In genomic region chr7:116673504-116673865, GRCh38 we compare ENCODE assay signal across 12 cellular contexts. TPM values are rescaled to one million over a fixed set of nuclear protein-coding genes. Genes with fewer than 3 reads are reported as not detected.
DNase-seq lines count a peak whose midpoint lies in the region; ATAC-seq and TF ChIP-seq lines count a peak whose summit lies in the region.
"Had no signal": no experiment of that assay in that cellular context is flagged by ENCODE, and none has a peak within 500 bp of the region (broad histone marks: within the 10 kb centered on the region; RNA-seq: fewer than 3 reads in every experiment).

No MANE protein-coding gene starts in this region.

- DNase-seq in DMS79 treated with DMSO at 0.1 percent for 48 hours (lab: John Stamatoyannopoulos, UW) (peak; percentile 53), DMS79 (lab: John Stamatoyannopoulos, UW) (no peak), astrocyte of the cerebellum (ENCODE audit: low read depth) (no peak), substantia nigra (lab: John Stamatoyannopoulos, UW) (no peak), posterior vena cava (ENCODE audit: low spot score) (no peak), SW 1271 (lab: John Stamatoyannopoulos, UW) (no peak)
- DNase-seq in activated CD8-positive, alpha-beta T cell treated with anti-CD3 and anti-CD28 coated beads, Interleukin-2, amount 10 ng/mL, durations not matched to agents 7 days and 5 days: no peak
- DNase-seq: activated gamma-delta T cell treated with Interleukin-2 at 50 U/mL for 16 hours, EL, immature natural killer cell had no signal

- H3K9ac ChIP-seq in iPS-20b (ENCODE audit: low read depth, low read length): no peak overlapping the region

- in situ Hi-C loops in astrocyte of the cerebellum (cut with HindIII; ENCODE audit: low sequenced_read_pairs): no loop called here

- CTCF ChIA-PET in activated CD8-positive, alpha-beta T cell treated with anti-CD3 and anti-CD28 coated beads, Interleukin-2, amount 10 ng/mL, durations not matched to agents 7 days and 5 days (lab: Charles Lee): no interaction called here

- H3K4me3 Mint-ChIP-seq in activated CD8-positive, alpha-beta T cell treated with anti-CD3 and anti-CD28 coated beads, Interleukin-2, amount 10 ng/mL, durations not matched to agents 7 days and 5 days: no peak overlapping the region

- ATAC-seq in activated CD8-positive, alpha-beta T cell treated with anti-CD3 and anti-CD28 coated beads, Interleukin-2, amount 10 ng/mL, durations not matched to agents 7 days and 5 days: no peak
- ATAC-seq: activated CD4-positive, CD25-positive, alpha-beta regulatory T cell treated with anti-CD3 and anti-CD28 coated beads, Interleukin-2, amount 50 U/mL, for 24 hours had no signal

- H3K9me3 ChIP-seq in iPS-20b (ENCODE audit: insufficient read depth, low read depth, low read length): no peaks in the 10 kb centered on the region

- H3K4me1 Mint-ChIP-seq in activated CD8-positive, alpha-beta T cell treated with anti-CD3 and anti-CD28 coated beads, Interleukin-2, amount 10 ng/mL, durations not matched to agents 7 days and 5 days (ENCODE audit: low read depth): peaks cover 7% of the 10 kb centered on the region

- H3K9me3 Mint-ChIP-seq in activated CD8-positive, alpha-beta T cell treated with anti-CD3 and anti-CD28 coated beads, Interleukin-2, amount 10 ng/mL, durations not matched to agents 7 days and 5 days (ENCODE audit: insufficient read depth): no peaks in the 10 kb centered on the region

- intact Hi-C loops in posterior vena cava (cut with DNase I): loop anchor here (10.0 kb wide), 1 partner anchor 131 kb away; no protein-coding TSS in a partner anchor

- no peak overlapping the region for H3K27ac ChIP-seq in iPS-20b (ENCODE audit: low read length)
- H3K27ac ChIP-seq in substantia nigra (ENCODE audit: low read depth, low read length, poor library complexity, severe bottlenecking): peak overlapping the region; percentile 16

- no peaks in the 10 kb centered on the region for H3K36me3 ChIP-seq in iPS-20b (ENCODE audit: insufficient read depth, low read depth, low read length)

- H3K4me3 ChIP-seq in astrocyte of the cerebellum (ENCODE audit: low read depth, low read length) (peak overlapping the region; percentile 88), iPS-20b (ENCODE audit: low read length) (peak overlapping the region; percentile 89; the same call in 1 of the 2 replicates)

- H3K27ac Mint-ChIP-seq in activated CD8-positive, alpha-beta T cell treated with anti-CD3 and anti-CD28 coated beads, Interleukin-2, amount 10 ng/mL, durations not matched to agents 7 days and 5 days: no peak overlapping the region
- H3K27ac Mint-ChIP-seq: immature natural killer cell had no signal

- POLR2A ChIA-PET in activated CD8-positive, alpha-beta T cell treated with anti-CD3 and anti-CD28 coated beads, Interleukin-2, amount 10 ng/mL, durations not matched to agents 7 days and 5 days (lab: Charles Lee): no interaction called here

- TF ChIP-seq CTCF in astrocyte of the cerebellum (IDR thresholded peaks at IDR 0.05; ENCODE audit: low read depth, low read length, missing control alignments): no peak

- peaks cover 45% of the 10 kb centered on the region for H3K27me3 ChIP-seq in iPS-20b (ENCODE audit: insufficient read depth, low read length)

- H3K27me3 Mint-ChIP-seq in activated CD8-positive, alpha-beta T cell treated with anti-CD3 and anti-CD28 coated beads, Interleukin-2, amount 10 ng/mL, durations not matched to agents 7 days and 5 days (ENCODE audit: low read depth): peaks cover 57% of the 10 kb centered on the region

- H3K36me3 Mint-ChIP-seq in activated CD8-positive, alpha-beta T cell treated with anti-CD3 and anti-CD28 coated beads, Interleukin-2, amount 10 ng/mL, durations not matched to agents 7 days and 5 days (ENCODE audit: low read depth): no peaks in the 10 kb centered on the region
- H3K36me3 Mint-ChIP-seq: immature natural killer cell had no signal

- H3K4me1 ChIP-seq in iPS-20b (ENCODE audit: insufficient read depth, low read length): no peaks in the 10 kb centered on the region; the same call in 1 of the 2 replicates

RNA-seq across cellular contexts. Expression of gene MET, which starts 1.5 kb away (rescaled TPM):
- total RNA-seq in activated CD8-positive, alpha-beta T cell treated with anti-CD3 and anti-CD28 coated beads, Interleukin-2, amount 10 ng/mL, durations not matched to agents 7 days and 5 days: not detected
- 10 to 100 TPM; 15.7 to 26.8 TPM for total RNA-seq in posterior vena cava

Comparison
In these comparisons a context has a peak if more than half of its experiments do, and no peak if none do; other contexts are left out.
1. RNA of gene MET, which starts 1.5 kb away (total RNA-seq): 15.7 to 26.8 TPM in posterior vena cava; not detected in activated CD8-positive, alpha-beta T cell treated with anti-CD3 and anti-CD28 coated beads, Interleukin-2, amount 10 ng/mL, durations not matched to agents 7 days and 5 days; every median in the first group is over 10 times any median in the second.